Comparison of ENCODE assay signal across 25 cellular contexts in genomic region chr7:140055833-140056232, GRCh38. TPM values are rescaled to one million over a fixed set of nuclear protein-coding genes. Genes with fewer than 3 reads are reported as not detected.
"Had no signal": no experiment of that assay in that cellular context is flagged by ENCODE, and none has a peak within 500 bp of the region (broad histone marks: within the 10 kb centered on the region; RNA-seq: fewer than 3 reads in every experiment).

No MANE protein-coding gene starts in this region.

- H3K27ac Mint-ChIP-seq: activated CD4-positive, alpha-beta memory T cell treated with anti-CD3 and anti-CD28 coated beads for 36 hours; activated T-cell treated with anti-CD3 and anti-CD28 coated beads, Interleukin-2, amount 50 U/mL, for 72 hours; WTC11 had no signal

- H3K4me3 Mint-ChIP-seq: activated CD4-positive, alpha-beta memory T cell treated with anti-CD3 and anti-CD28 coated beads for 36 hours; activated naive CD4-positive, alpha-beta T cell treated with anti-CD3 and anti-CD28 coated beads, Interleukin-2, amount 50 U/mL, for 24 hours; activated T-cell treated with anti-CD3 and anti-CD28 coated beads, Interleukin-2, amount 50 U/mL, for 72 hours; WTC11 had no signal

- H3K36me3 ChIP-seq: adrenal gland, thoracic aorta had no signal

- H3K27me3 Mint-ChIP-seq: activated CD4-positive, alpha-beta memory T cell treated with anti-CD3 and anti-CD28 coated beads for 36 hours; activated naive CD4-positive, alpha-beta T cell treated with anti-CD3 and anti-CD28 coated beads, Interleukin-2, amount 50 U/mL, for 24 hours had no signal

- H3K4me1 Mint-ChIP-seq: WTC11 had no signal

- H3K36me3 Mint-ChIP-seq: WTC11 had no signal

- ATAC-seq: activated T-cell treated with anti-CD3 and anti-CD28 coated beads, Interleukin-2, amount 50 U/mL, for 72 hours; heart left ventricle; left ventricle myocardium superior; upper lobe of right lung; WTC11 had no signal

- DNase-seq: activated CD4-positive, alpha-beta memory T cell treated with anti-CD3 and anti-CD28 coated beads for 36 hours; activated CD4-positive, alpha-beta T cell treated with anti-CD3 and anti-CD28 coated beads for 4 hours; activated effector memory CD4-positive, alpha-beta T cell treated with anti-CD3 and anti-CD28 coated beads, Interleukin-2, amount 50 U/mL, for 16 hours; activated T-cell treated with anti-CD3 and anti-CD28 coated beads, Interleukin-2, amount 50 U/mL, for 72 hours; brain microvascular endothelial cell; central memory CD4-positive, alpha-beta T cell; colonic mucosa; heart left ventricle; left ventricle myocardium superior; mammary epithelial cell; occipital lobe; sigmoid colon; stimulated activated CD4-positive, alpha-beta T cell treated with anti-CD3 and anti-CD28 coated beads, Interleukin-15, amount 100 ng/mL, for 24 hours; stimulated activated naive CD4-positive, alpha-beta T cell; T-helper 1 cell; T-helper 9 cell; upper lobe of right lung had no signal

- H3K4me3 ChIP-seq: adrenal gland, ascending aorta, colonic mucosa, heart left ventricle, sigmoid colon, smooth muscle cell, thoracic aorta, upper lobe of right lung had no signal

- H3K9me3 Mint-ChIP-seq: activated CD4-positive, alpha-beta memory T cell treated with anti-CD3 and anti-CD28 coated beads for 36 hours; activated naive CD4-positive, alpha-beta T cell treated with anti-CD3 and anti-CD28 coated beads, Interleukin-2, amount 50 U/mL, for 24 hours; activated T-cell treated with anti-CD3 and anti-CD28 coated beads, Interleukin-2, amount 50 U/mL, for 72 hours; WTC11 had no signal

- H3K27me3 ChIP-seq: adrenal gland, ascending aorta, brain microvascular endothelial cell, colonic mucosa, heart left ventricle, sigmoid colon, upper lobe of right lung had no signal

- H3K27ac ChIP-seq: adrenal gland, ascending aorta, brain microvascular endothelial cell, colonic mucosa, epithelial cell of prostate, sigmoid colon, thoracic aorta had no signal

- H3K9me3 ChIP-seq: adrenal gland, ascending aorta, colonic mucosa, heart left ventricle, sigmoid colon, thoracic aorta, upper lobe of right lung had no signal

RNA-seq across cellular contexts. Expression of gene PARP12, which starts 6.9 kb away (rescaled TPM):
- polyA plus RNA-seq: neural cell had no signal
